7 cellular contexts compared by ENCODE assay signal in genomic region chr17:36459045-36459444, GRCh38.
"Had no signal": no experiment of that assay in that cellular context is flagged by ENCODE, and none has a peak within 500 bp of the region (broad histone marks: within the 10 kb centered on the region; RNA-seq: fewer than 3 reads in every experiment).

No MANE protein-coding gene starts in this region.

- H3K4me3 ChIP-seq: GM23338, K562 had no signal

- ATAC-seq: GM23338, HepG2, K562 had no signal

- H3K27ac ChIP-seq: HL-60 had no signal

- DNase-seq: H9, HCEC 1CT, KG1 had no signal

- H3K4me2 ChIP-seq: GM23338 had no signal

- H2AFZ ChIP-seq: GM23338 had no signal
